Comparison of ENCODE assay signal across 17 cellular contexts in genomic region chr10:58393317-58393716, GRCh38. TPM values are rescaled to one million over a fixed set of nuclear protein-coding genes. Genes with fewer than 3 reads are reported as not detected.
DNase-seq lines count a peak whose midpoint lies in the region; ATAC-seq, FAIRE-seq and TF ChIP-seq lines count a peak whose summit lies in the region.
"Had no signal": no experiment of that assay in that cellular context is flagged by ENCODE, and none has a peak within 500 bp of the region (broad histone marks: within the 10 kb centered on the region; RNA-seq: fewer than 3 reads in every experiment).

No MANE protein-coding gene starts in this region.

- peaks cover 14% of the 10 kb centered on the region for H3K79me2 ChIP-seq in hepatocyte

- TF ChIP-seq CTCF in AG04450 (IDR thresholded peaks at IDR 0.05; ENCODE audit: low read depth, low read length) (0 out of 2 replicates have a peak, but pooled peaks have one; percentile 16), IMR-90 (conservative IDR thresholded peaks at IDR 0.05; ENCODE audit: low read depth, low read length) (peak; percentile 32), cardiac fibroblast (IDR thresholded peaks at IDR 0.05; ENCODE audit: low read depth, low read length) (no peak), hepatocyte (IDR thresholded peaks at IDR 0.05; ENCODE audit: poor library complexity) (peak; percentile 23)

- H2AFZ ChIP-seq in IMR-90 (replicated peaks; ENCODE audit: low read length, poor library complexity) (no peak overlapping the region), hepatocyte (no peak overlapping the region)

- no peaks in the 10 kb centered on the region for H4K20me1 ChIP-seq in IMR-90 (ENCODE audit: insufficient read depth, low read length)
- H4K20me1 ChIP-seq in hepatocyte (ENCODE audit: insufficient read depth, poor library complexity, severe bottlenecking) = peaks cover 3% of the 10 kb centered on the region

- H2BK15ac ChIP-seq in IMR-90 (ENCODE audit: low read depth, low read length) = no peak overlapping the region

- no peak for DNase-seq in AG04450 (ENCODE audit: low read depth, low spot score)
- peak; percentile 8 for DNase-seq in IMR-90
- DNase-seq in cardiac fibroblast (ENCODE audit: low read depth in 2 of 2) = peak; percentile 28 to 35
- DNase-seq in hepatocyte (ENCODE audit: low spot score) = no peak
- DNase-seq in MV-4-11 (lab: John Stamatoyannopoulos, UW) = no peak
- no peak for DNase-seq in RCC 7860 (ENCODE audit: low spot score)
- DNase-seq in stimulated activated naive CD4-positive, alpha-beta T cell (lab: John Stamatoyannopoulos, UW) = no peak
- no peak for DNase-seq in iPS-NIHi11 (ENCODE audit: low spot score)
- DNase-seq: activated CD4-positive, alpha-beta memory T cell treated with anti-CD3 and anti-CD28 coated beads for 36 hours; activated T-cell treated with anti-CD3 and anti-CD28 coated beads, Interleukin-2, amount 50 U/mL, for 48 hours; KG1; naive B cell; NCI-H1694; NCI-H446 treated with DMSO at 0.1 percent for 48 hours; stimulated activated naive CD4-positive, alpha-beta T cell treated with Interleukin-2 at 50 U/mL for 16 hours; upper lobe of right lung had no signal

- ATAC-seq in IMR-90 (ENCODE audit: low read depth) = no peak
- ATAC-seq: upper lobe of right lung had no signal

- WGBS in IMR-90 (ENCODE audit: extremely low coverage in 2 of 2, insufficient read length in 1 of 2), 2 experiments = no CpG with 5 or more reads among the region's 2 CpGs
- WGBS in hepatocyte (ENCODE audit: low lambda C conversion rate, missing lambda C conversion rate) = 66% methylated on average over 2 of the region's 2 CpGs

- no peak overlapping the region for H2BK5ac ChIP-seq in IMR-90 (ENCODE audit: low read depth, low read length, poor library complexity, severe bottlenecking)

- no peak overlapping the region for H3K4ac ChIP-seq in IMR-90 (ENCODE audit: low read depth, low read length)

- no peak overlapping the region for H2AK9ac ChIP-seq in IMR-90 (replicated peaks; ENCODE audit: low read depth, low read length, poor library complexity)

- H3K9me2 ChIP-seq in hepatocyte (replicated peaks; ENCODE audit: insufficient read depth) = no peaks in the 10 kb centered on the region

- intact Hi-C loops in IMR-90 (cut with micrococcal nuclease) = loop anchor here (1.0 kb wide), 1 partner anchor 94 kb away; no protein-coding TSS in a partner anchor

- H2BK20ac ChIP-seq in IMR-90 (ENCODE audit: low read depth, low read length) = no peak overlapping the region

- peaks cover 2 to 4% of the 10 kb centered on the region in 2 experiments; a peak in 2 of 4 replicates for H3K79me1 ChIP-seq in IMR-90 (ENCODE audit: low read depth in 1 of 2, low read length in 2 of 2)

- H3K36me3 ChIP-seq in IMR-90 (ENCODE audit: control insufficient read depth, insufficient read depth, low read length) = peaks cover 14% of the 10 kb centered on the region
- no peaks in the 10 kb centered on the region for H3K36me3 ChIP-seq in hepatocyte (replicated peaks; ENCODE audit: insufficient read depth, low read depth)

- dilution Hi-C loops in IMR-90 (cut with HindIII; ENCODE audit: low sequenced_read_pairs, unreplicated experiment) = no loop called here

- no peak overlapping the region for H4K91ac ChIP-seq in IMR-90 (ENCODE audit: insufficient read depth, low read depth, low read length)

- CTCF ChIA-PET in AG04450 (lab: Charles Lee) (interaction anchor here (0.6 to 2.4 kb wide), 3 partner anchors 8 to 119 kb away, joined by 3 to 22 read pairs (median 3); partner anchors contain the start of gene TFAM), IMR-90 (lab: Yijun Ruan, JAX) (interaction anchor here (0.7 to 1.2 kb wide), 2 partner anchors 88 to 94 kb away, joined by 3 to 4 read pairs; no protein-coding TSS in a partner anchor)

- no peak overlapping the region for H3K9ac ChIP-seq in IMR-90 (ENCODE audit: low read depth, low read length)

- H3K27ac ChIP-seq in AG04450 (ENCODE audit: low read depth, low read length) (no peak overlapping the region), IMR-90 (ENCODE audit: insufficient read depth, low read length) (no peak overlapping the region), hepatocyte (no peak overlapping the region)
- H3K27ac ChIP-seq: upper lobe of right lung had no signal

- no peak overlapping the region for H2AK5ac ChIP-seq in IMR-90 (ENCODE audit: low read depth, low read length)

- no peak overlapping the region for H2BK120ac ChIP-seq in IMR-90 (ENCODE audit: low read depth, low read length)

- no peaks in the 10 kb centered on the region for H3K27me3 ChIP-seq in AG04450 (ENCODE audit: control insufficient read depth, insufficient read depth, low read length)
- H3K27me3 ChIP-seq in IMR-90 (ENCODE audit: control insufficient read depth, insufficient read depth, low read length) = no peaks in the 10 kb centered on the region
- no peaks in the 10 kb centered on the region for H3K27me3 ChIP-seq in hepatocyte
- H3K27me3 ChIP-seq: upper lobe of right lung had no signal

- H3K4me1 ChIP-seq in IMR-90 (ENCODE audit: control insufficient read depth, insufficient read depth, low read length) (peaks cover 2% of the 10 kb centered on the region; the same call in 1 of the 2 replicates), hepatocyte (ENCODE audit: insufficient read depth) (no peaks in the 10 kb centered on the region)
- H3K4me1 ChIP-seq: upper lobe of right lung had no signal

- no peak for TF ChIP-seq POLR2A in IMR-90 (IDR thresholded peaks at IDR 0.05; ENCODE audit: low read depth, low read length)

- no peak overlapping the region for H4K5ac ChIP-seq in IMR-90 (ENCODE audit: low read depth, low read length)

- BruUV-seq in IMR-90 (replicated peaks; lab: Mats Ljungman, UMichigan) = no TSS peak

- no peak overlapping the region for H3K4me3 ChIP-seq in AG04450 (ENCODE audit: low read depth, low read length)
- no peak overlapping the region for H3K4me3 ChIP-seq in IMR-90 (ENCODE audit: insufficient read depth, low read depth, low read length)
- no peak overlapping the region for H3K4me3 ChIP-seq in cardiac fibroblast (replicated peaks in 1 of 2; ENCODE audit: low read depth in 2 of 2, low read length in 2 of 2)
- H3K4me3 ChIP-seq in hepatocyte = no peak overlapping the region
- H3K4me3 ChIP-seq: upper lobe of right lung had no signal

- in situ Hi-C loops in IMR-90 (cut with MboI; ENCODE audit: low sequenced_read_pairs) = no loop called here

- H3K18ac ChIP-seq in IMR-90 (ENCODE audit: low read depth, low read length) = no peak overlapping the region

- no peak overlapping the region for H3K14ac ChIP-seq in IMR-90 (replicated peaks; ENCODE audit: low read depth, low read length)

- no peak overlapping the region for H3K23ac ChIP-seq in IMR-90 (ENCODE audit: low read depth, low read length)

- TF ChIP-seq RAD21 in IMR-90 (IDR thresholded peaks at IDR 0.05; ENCODE audit: low read length) = peak; percentile 13; the same call in 1 of the 2 replicates

- POLR2A ChIA-PET in AG04450 (lab: Yijun Ruan, JAX) = no interaction called here
- POLR2A ChIA-PET in IMR-90 (lab: Charles Lee; ENCODE audit: unreplicated experiment) = no interaction called here

- no peaks in the 10 kb centered on the region for H3K9me1 ChIP-seq in IMR-90 (ENCODE audit: insufficient read depth, low read length)

- FAIRE-seq in RCC 7860 (lab: Jason Lieb, UNC) = no peak
- FAIRE-seq: TTC549 had no signal

- no peak overlapping the region for H4K8ac ChIP-seq in IMR-90 (ENCODE audit: low read depth in 2 of 2, low read length in 2 of 2)

- no peak overlapping the region for H3K4me2 ChIP-seq in IMR-90 (ENCODE audit: low read depth, low read length)
- no peak overlapping the region for H3K4me2 ChIP-seq in hepatocyte

- no peak overlapping the region for H3K56ac ChIP-seq in IMR-90 (ENCODE audit: extremely low read depth, insufficient read depth, low read length)

- H3K9me3 ChIP-seq in AG04450 (ENCODE audit: control insufficient read depth, insufficient read depth, low read length) (no peaks in the 10 kb centered on the region), IMR-90 (ENCODE audit: control insufficient read depth, insufficient read depth, low read length) (no peaks in the 10 kb centered on the region), hepatocyte (ENCODE audit: low read depth) (no peaks in the 10 kb centered on the region)
- H3K9me3 ChIP-seq: upper lobe of right lung had no signal

TF ChIP-seq in IMR-90, 13 proteins besides CTCF, POLR2A, EP300 and RAD21:
- TF ChIP-seq MAZ (IDR thresholded peaks at IDR 0.05; ENCODE audit: borderline replicate concordance, low read depth, low read length) = no peak
- peak; percentile 28; the same call in 1 of the 2 replicates for TF ChIP-seq SMC3 (IDR thresholded peaks at IDR 0.05; ENCODE audit: low read depth, low read length)

RNA-seq across cellular contexts. Expression of gene TFAM, which starts 8.1 kb away (rescaled TPM):
- polyA plus RNA-seq in AG04450 (2011; rRNA removed) = 14.1 and 17.0 TPM in 2 replicates
- polyA minus RNA-seq in AG04450 (2011; rRNA and poly(A)+ RNA removed) = 8.4 and 9.1 TPM in 2 replicates
- 16.7 and 26.1 TPM in 2 replicates for total RNA-seq in IMR-90 (2012; rRNA removed)
- polyA plus RNA-seq in IMR-90 (2012; rRNA removed) = 7.6 and 8.7 TPM in 2 replicates
- polyA plus RNA-seq in IMR-90 (2012; cell fraction: cytosol; rRNA removed) = 4.7 and 10.8 TPM in 2 replicates
- 2.5 and 3.7 TPM in 2 replicates for polyA plus RNA-seq in IMR-90 (2012; cell fraction: nucleus; rRNA removed; ENCODE audit: low replicate concordance)
- total RNA-seq in hepatocyte = 26.0 and 41.6 TPM in 2 replicates
- 23.6 and 27.7 TPM in 2 replicates for polyA plus RNA-seq in hepatocyte

RNA-seq across cellular contexts. Expression of gene UBE2D1, which starts 58.5 kb away (rescaled TPM):
- 24.3 and 36.1 TPM in 2 replicates for polyA plus RNA-seq in AG04450 (2011; rRNA removed)
- polyA minus RNA-seq in AG04450 (2011; rRNA and poly(A)+ RNA removed) = 6.6 and 11.9 TPM in 2 replicates
- 9.1 and 15.8 TPM in 2 replicates for total RNA-seq in IMR-90 (2012; rRNA removed)
- 9.5 and 9.7 TPM in 2 replicates for polyA plus RNA-seq in IMR-90 (2012; rRNA removed)
- polyA plus RNA-seq in IMR-90 (2012; cell fraction: cytosol; rRNA removed) = 9.3 and 11.2 TPM in 2 replicates
- 2.4 and 6.1 TPM in 2 replicates for polyA plus RNA-seq in IMR-90 (2012; cell fraction: nucleus; rRNA removed; ENCODE audit: low replicate concordance)
- 26.6 and 28.7 TPM in 2 replicates for total RNA-seq in hepatocyte
- 19.2 and 22.1 TPM in 2 replicates for polyA plus RNA-seq in hepatocyte

Comparison
In these comparisons a context has a peak if more than half of its experiments do, and no peak if none do; other contexts are left out.
1. DNase-seq: peak in IMR-90 (single experiment) and cardiac fibroblast (2 of 2); none in AG04450 (single experiment), hepatocyte (single experiment), MV-4-11 (single experiment), RCC 7860 (single experiment), stimulated activated naive CD4-positive, alpha-beta T cell (0 of 6) and iPS-NIHi11 (single experiment).